14 cellular contexts compared by ENCODE assay signal in the genomic region with DNA sequence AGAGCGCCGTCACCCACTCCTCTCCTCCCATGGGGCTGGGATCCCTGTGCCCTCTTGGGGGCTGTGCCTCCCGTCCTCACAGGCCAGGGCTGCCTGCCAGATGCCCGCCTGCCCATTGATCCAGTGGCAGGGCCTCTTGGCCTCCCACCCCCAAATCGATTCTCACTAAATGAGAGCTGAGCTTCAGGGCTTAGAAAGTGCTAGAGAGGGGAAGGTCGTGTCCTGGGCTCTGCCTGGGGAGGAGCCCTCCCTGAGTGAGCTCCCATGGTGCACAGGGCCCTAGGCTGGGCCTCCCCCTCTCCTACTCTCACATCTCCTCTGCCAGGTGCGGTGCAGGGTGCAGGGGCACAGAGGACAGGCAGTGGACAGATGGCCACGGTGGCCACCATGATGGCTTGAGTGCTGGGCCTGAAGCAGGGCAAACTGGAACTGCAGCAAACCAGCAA.
"Had no signal": no experiment of that assay in that cellular context is flagged by ENCODE, and none has a peak within 500 bp of the region (broad histone marks: within the 10 kb centered on the region; RNA-seq: fewer than 3 reads in every experiment).

No MANE protein-coding gene starts in this region.

- H3K9me3 ChIP-seq: neutrophil had no signal

- DNase-seq: activated CD4-positive, alpha-beta T cell treated with anti-CD3 and anti-CD28 coated beads, Interleukin-2, amount 10 ng/mL, durations not matched to agents 24 days and 14 days; activated gamma-delta T cell; activated T-cell treated with anti-CD3 and anti-CD28 coated beads, Interleukin-2, amount 50 U/mL, for 24 hours; caudate nucleus; effector CD4-positive, alpha-beta T cell; midbrain; stimulated activated CD4-positive, alpha-beta T cell treated with anti-CD3 and anti-CD28 coated beads, Interleukin-12 subunit alpha, Interleukin-12 subunit beta, amount 100 ng/mL, for 4 hours; stimulated activated naive CD4-positive, alpha-beta T cell had no signal

- H3K4me3 ChIP-seq: coronary artery, heart left ventricle, SK-N-MC, upper lobe of left lung had no signal

- H3K4me3 Mint-ChIP-seq: activated CD4-positive, alpha-beta T cell treated with anti-CD3 and anti-CD28 coated beads, Interleukin-2, amount 10 ng/mL, durations not matched to agents 24 days and 14 days; activated T-cell treated with anti-CD3 and anti-CD28 coated beads, Interleukin-2, amount 50 U/mL, for 24 hours had no signal

- H3K27me3 ChIP-seq: upper lobe of left lung had no signal

- ATAC-seq: sciatic nerve had no signal

- H3K27ac ChIP-seq: coronary artery, heart left ventricle, neutrophil, SK-N-MC, upper lobe of left lung had no signal

- H3K4me1 Mint-ChIP-seq: activated CD4-positive, alpha-beta T cell treated with anti-CD3 and anti-CD28 coated beads, Interleukin-2, amount 10 ng/mL, durations not matched to agents 24 days and 14 days had no signal

- H3K27me3 Mint-ChIP-seq: activated CD4-positive, alpha-beta T cell treated with anti-CD3 and anti-CD28 coated beads, Interleukin-2, amount 10 ng/mL, durations not matched to agents 24 days and 14 days; activated T-cell treated with anti-CD3 and anti-CD28 coated beads, Interleukin-2, amount 50 U/mL, for 24 hours had no signal

- H3K4me1 ChIP-seq: heart left ventricle, upper lobe of left lung had no signal

- H3K36me3 ChIP-seq: heart left ventricle, neutrophil, upper lobe of left lung had no signal

- H3K9me3 Mint-ChIP-seq: activated CD4-positive, alpha-beta T cell treated with anti-CD3 and anti-CD28 coated beads, Interleukin-2, amount 10 ng/mL, durations not matched to agents 24 days and 14 days; activated T-cell treated with anti-CD3 and anti-CD28 coated beads, Interleukin-2, amount 50 U/mL, for 24 hours had no signal

- H3K27ac Mint-ChIP-seq: activated CD4-positive, alpha-beta T cell treated with anti-CD3 and anti-CD28 coated beads, Interleukin-2, amount 10 ng/mL, durations not matched to agents 24 days and 14 days; activated T-cell treated with anti-CD3 and anti-CD28 coated beads, Interleukin-2, amount 50 U/mL, for 24 hours had no signal
